ENCODE assay signal across 8 cellular contexts in genomic region chr2:70995227-70995729, GRCh38. TPM values are rescaled to one million over a fixed set of nuclear protein-coding genes. Genes with fewer than 3 reads are reported as not detected.
DNase-seq lines count a peak whose midpoint lies in the region; ATAC-seq lines count a peak whose summit lies in the region.

No MANE protein-coding gene starts in this region.

- peak overlapping the region; percentile 61 for H3K27ac ChIP-seq in effector memory CD4-positive, alpha-beta T cell (ENCODE audit: insufficient read depth, low read length, poor library complexity, severe bottlenecking)

- H3K27me3 Mint-ChIP-seq in activated CD4-positive, alpha-beta T cell treated with anti-CD3 and anti-CD28 coated beads for 36 hours: no peaks in the 10 kb centered on the region

- H3K4me1 Mint-ChIP-seq in activated CD4-positive, alpha-beta T cell treated with anti-CD3 and anti-CD28 coated beads for 36 hours: peaks cover 29% of the 10 kb centered on the region

- POLR2A ChIA-PET in activated CD4-positive, alpha-beta T cell treated with anti-CD3 and anti-CD28 coated beads for 36 hours (lab: Charles Lee): no interaction called here

- H3K9me3 Mint-ChIP-seq in activated CD4-positive, alpha-beta T cell treated with anti-CD3 and anti-CD28 coated beads for 36 hours (ENCODE audit: low read depth): no peaks in the 10 kb centered on the region

- peak overlapping the region; percentile 98 for H3K4me3 Mint-ChIP-seq in activated CD4-positive, alpha-beta T cell treated with anti-CD3 and anti-CD28 coated beads for 36 hours

- H3K36me3 ChIP-seq in effector memory CD4-positive, alpha-beta T cell (ENCODE audit: control insufficient read depth, insufficient read depth, low read length): peaks cover 15% of the 10 kb centered on the region

- CTCF ChIA-PET in activated CD4-positive, alpha-beta T cell treated with anti-CD3 and anti-CD28 coated beads for 36 hours (lab: Charles Lee): no interaction called here

- intact Hi-C loops in activated CD4-positive, alpha-beta T cell treated with anti-CD3 and anti-CD28 coated beads for 36 hours (cut with DNase I, micrococcal nuclease): loop anchor here (1.0 to 10.0 kb wide), 5 partner anchors 18 to 1830 kb away; partner anchors contain the start of genes EXOC6B (in 1 of the 2), NAGK (in 1 of the 2) and PAIP2B (in 1 of the 2)

- peaks cover 18% of the 10 kb centered on the region for H3K4me1 ChIP-seq in effector memory CD4-positive, alpha-beta T cell (ENCODE audit: control insufficient read depth, insufficient read depth, low read length, poor library complexity, severe bottlenecking)

- H3K4me3 ChIP-seq in effector memory CD4-positive, alpha-beta T cell (ENCODE audit: insufficient read depth, low read depth, low read length, poor library complexity, severe bottlenecking): peak overlapping the region; percentile 84

- H3K9me3 ChIP-seq in effector memory CD4-positive, alpha-beta T cell (ENCODE audit: control insufficient read depth, low read length): no peaks in the 10 kb centered on the region

- DNase-seq in activated CD4-positive, alpha-beta T cell treated with anti-CD3 and anti-CD28 coated beads for 36 hours: peak; percentile 73
- no peak for DNase-seq in activated CD4-positive, alpha-beta T cell treated with anti-CD3 and anti-CD28 coated beads for 1 hour
- DNase-seq in NCI-H1417 treated with DMSO at 0.1 percent for 48 hours (lab: John Stamatoyannopoulos, UW): peak; percentile 46
- peak; percentile 55 to 61 for DNase-seq in activated CD4-positive, alpha-beta T cell treated with anti-CD3 and anti-CD28 coated beads for 4 hours
- peak; percentile 12 to 49 (median 37) for DNase-seq in effector memory CD4-positive, alpha-beta T cell
- peak; percentile 57 for DNase-seq in mesenteric fat pad (ENCODE audit: low spot score)
- DNase-seq in superior temporal gyrus (ENCODE audit: extremely low spot score): peak; percentile 48

- H3K27me3 ChIP-seq in effector memory CD4-positive, alpha-beta T cell (replicated peaks; ENCODE audit: control insufficient read depth, insufficient read depth, low read length, poor library complexity, severe bottlenecking): no peaks in the 10 kb centered on the region

- peaks cover 14% of the 10 kb centered on the region for H3K36me3 Mint-ChIP-seq in activated CD4-positive, alpha-beta T cell treated with anti-CD3 and anti-CD28 coated beads for 36 hours (ENCODE audit: low read depth)

- peak; percentile 56 for ATAC-seq in activated CD4-positive, alpha-beta T cell treated with anti-CD3 and anti-CD28 coated beads for 36 hours
- ATAC-seq in HG02623 (IDR thresholded peaks at IDR 0.05; ENCODE audit: unreplicated experiment): peak; percentile 42

- H3K27ac Mint-ChIP-seq in activated CD4-positive, alpha-beta T cell treated with anti-CD3 and anti-CD28 coated beads for 36 hours: peak overlapping the region; percentile 43

RNA-seq across cellular contexts. Expression of gene TEX261, which starts 0.6 kb away (rescaled TPM):
- 10 to 100 TPM; 39.1 to 48.5 TPM for total RNA-seq in activated CD4-positive, alpha-beta T cell treated with anti-CD3 and anti-CD28 coated beads for 36 hours
- total RNA-seq in mesenteric fat pad: 86.8 TPM

RNA-seq across cellular contexts. Expression of gene ANKRD53, which starts 16.8 kb away (rescaled TPM):
- total RNA-seq in activated CD4-positive, alpha-beta T cell treated with anti-CD3 and anti-CD28 coated beads for 36 hours: under 1 TPM in 1 of 2 experiments, not detected in 1; 0.14 TPM
- 17.6 TPM for total RNA-seq in mesenteric fat pad

RNA-seq across cellular contexts. Expression of gene ATP6V1B1, which starts 59.6 kb away (rescaled TPM):
- not detected for total RNA-seq in activated CD4-positive, alpha-beta T cell treated with anti-CD3 and anti-CD28 coated beads for 36 hours
- 2.4 TPM for total RNA-seq in mesenteric fat pad

Comparison
In these comparisons a context has a peak if more than half of its experiments do, and no peak if none do; other contexts are left out.
1. RNA of gene ANKRD53, which starts 16.8 kb away (total RNA-seq): 17.6 TPM in mesenteric fat pad (single experiment); 0.14 TPM in activated CD4-positive, alpha-beta T cell treated with anti-CD3 and anti-CD28 coated beads for 36 hours; every median in the first group is over 10 times any median in the second.